In the genomic region with DNA sequence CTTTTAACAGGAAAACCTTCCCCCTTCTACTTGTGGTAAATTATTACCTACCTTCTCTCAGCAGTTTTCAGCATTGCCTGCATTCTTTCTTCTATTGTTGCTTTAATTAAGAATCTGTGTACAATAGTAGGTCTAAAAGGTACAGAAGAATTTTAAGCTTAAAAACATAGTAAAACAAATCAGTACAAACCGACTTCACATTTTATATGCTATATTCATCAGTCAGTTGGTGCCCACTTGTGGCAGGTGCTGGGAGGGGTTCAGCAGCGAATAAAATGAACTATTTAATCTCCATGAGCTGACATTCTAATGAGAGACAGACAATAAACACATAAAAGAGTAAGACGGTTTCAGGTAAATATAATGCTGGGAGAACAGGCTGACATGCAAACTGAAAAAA, we compare ENCODE assay signal across 9 cellular contexts.
DNase-seq lines count a peak whose midpoint lies in the region; ATAC-seq, FAIRE-seq and TF ChIP-seq lines count a peak whose summit lies in the region.
"Had no signal": no experiment of that assay in that cellular context is flagged by ENCODE, and none has a peak within 500 bp of the region (broad histone marks: within the 10 kb centered on the region; RNA-seq: fewer than 3 reads in every experiment).

No MANE protein-coding gene starts in this region.

- peaks cover 12% of the 10 kb centered on the region; the same call in 1 of the 2 replicates for H3K36me3 ChIP-seq in SK-N-MC (ENCODE audit: insufficient read depth, low read length)

- H3K9me3 Mint-ChIP-seq in stimulated activated naive CD8-positive, alpha-beta T cell treated with anti-CD3 and anti-CD28 coated beads, Interleukin-15, amount 100 ng/mL, for 72 hours, result no peaks in the 10 kb centered on the region

- DNase-seq in stimulated activated naive CD8-positive, alpha-beta T cell treated with anti-CD3 and anti-CD28 coated beads, Interleukin-15, Interleukin-2, amounts not matched to agents 100 U/mL and 50 U/mL, for 24 hours, result peak; percentile 14
- no peak for DNase-seq in stimulated activated naive CD8-positive, alpha-beta T cell treated with anti-CD3 and anti-CD28 coated beads, Interleukin-15, amount 100 ng/mL, for 72 hours
- DNase-seq in SK-N-MC (ENCODE audit: low read depth, low spot score), result peak; percentile 3
- DNase-seq in foreskin fibroblast, result peak in 1 of 2 donors; percentile 35
- no peak for DNase-seq in GM12892 (ENCODE audit: insufficient read length)
- DNase-seq in NCI-H1694 treated with DMSO at 0.1 percent for 48 hours (lab: John Stamatoyannopoulos, UW), result no peak
- no peak for DNase-seq in 8988T

- TF ChIP-seq CTCF in foreskin fibroblast (IDR thresholded peaks at IDR 0.05; ENCODE audit: low read depth, low read length), result peak; percentile 40

- ATAC-seq in stimulated activated naive CD8-positive, alpha-beta T cell treated with anti-CD3 and anti-CD28 coated beads, Interleukin-15, Interleukin-2, amounts not matched to agents 100 U/mL and 50 U/mL, for 24 hours, result no peak
- no peak for ATAC-seq in stimulated activated naive CD8-positive, alpha-beta T cell treated with anti-CD3 and anti-CD28 coated beads, Interleukin-15, amount 100 ng/mL, for 72 hours
- ATAC-seq in GM18511 (IDR thresholded peaks at IDR 0.05; ENCODE audit: unreplicated experiment), result no peak

- TF ChIP-seq POLR2A in GM12892 (IDR thresholded peaks at IDR 0.05; ENCODE audit: low read depth, low read length), result no peak

- H3K9ac ChIP-seq in SK-N-MC (ENCODE audit: insufficient read length), result no peak overlapping the region

- H3K27ac ChIP-seq in SK-N-MC, result no peak overlapping the region
- H3K27ac ChIP-seq: neutrophil had no signal

- H3K9me3 ChIP-seq in SK-N-MC (ENCODE audit: low read depth, low read length), result no peaks in the 10 kb centered on the region
- H3K9me3 ChIP-seq: neutrophil had no signal

- H3K4me1 Mint-ChIP-seq in stimulated activated naive CD8-positive, alpha-beta T cell treated with anti-CD3 and anti-CD28 coated beads, Interleukin-15, amount 100 ng/mL, for 72 hours, result no peaks in the 10 kb centered on the region

- FAIRE-seq in GM12892 (lab: Jason Lieb, UNC), result no peak

- H3K4me3 ChIP-seq in SK-N-MC (no peak overlapping the region), foreskin fibroblast (ENCODE audit: low read depth in 1 of 2, low read length in 2 of 2) (no peak overlapping the region)

- H3K27ac Mint-ChIP-seq in stimulated activated naive CD8-positive, alpha-beta T cell treated with anti-CD3 and anti-CD28 coated beads, Interleukin-15, amount 100 ng/mL, for 72 hours, result no peak overlapping the region

- no peak overlapping the region for H3K4me3 Mint-ChIP-seq in stimulated activated naive CD8-positive, alpha-beta T cell treated with anti-CD3 and anti-CD28 coated beads, Interleukin-15, amount 100 ng/mL, for 72 hours

- H3K27me3 Mint-ChIP-seq in stimulated activated naive CD8-positive, alpha-beta T cell treated with anti-CD3 and anti-CD28 coated beads, Interleukin-15, amount 100 ng/mL, for 72 hours, result no peaks in the 10 kb centered on the region

Comparison
In these comparisons a context has a peak if more than half of its experiments do, and no peak if none do; other contexts are left out.
1. DNase-seq: peak in stimulated activated naive CD8-positive, alpha-beta T cell treated with anti-CD3 and anti-CD28 coated beads, Interleukin-15, Interleukin-2, amounts not matched to agents 100 U/mL and 50 U/mL, for 24 hours (single experiment) and SK-N-MC (single experiment); none in stimulated activated naive CD8-positive, alpha-beta T cell treated with anti-CD3 and anti-CD28 coated beads, Interleukin-15, amount 100 ng/mL, for 72 hours (0 of 2), GM12892 (single experiment), NCI-H1694 treated with DMSO at 0.1 percent for 48 hours (single experiment) and 8988T (single experiment).